11 cellular contexts compared by ENCODE assay signal in the genomic region with DNA sequence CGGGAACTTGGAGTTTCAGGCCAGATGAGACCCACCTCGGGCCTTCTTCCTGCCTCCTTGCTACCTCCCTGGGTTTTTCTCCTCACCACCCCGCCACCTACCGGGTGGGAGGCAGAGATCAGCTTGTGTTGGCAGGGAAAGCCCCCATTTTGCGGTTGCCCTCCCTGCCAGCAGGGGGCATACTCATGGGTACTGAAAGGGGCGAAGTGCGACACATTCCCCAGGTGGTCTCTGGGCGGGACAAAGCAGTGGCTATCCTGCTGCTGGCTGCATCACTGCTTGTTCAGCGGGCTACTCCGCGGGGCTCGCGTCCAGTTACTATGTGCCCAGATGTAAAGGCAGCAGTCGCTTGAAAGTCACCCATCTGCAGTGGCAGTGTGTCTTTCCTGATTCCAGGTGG.
DNase-seq lines count a peak whose midpoint lies in the region; ATAC-seq and TF ChIP-seq lines count a peak whose summit lies in the region.
"Had no signal": no experiment of that assay in that cellular context is flagged by ENCODE, and none has a peak within 500 bp of the region (broad histone marks: within the 10 kb centered on the region; RNA-seq: fewer than 3 reads in every experiment).

No MANE protein-coding gene starts in this region.

- H3K27me3 ChIP-seq in naive thymus-derived CD4-positive, alpha-beta T cell (ENCODE audit: control insufficient read depth in 2 of 2, insufficient read depth in 2 of 2, low read length in 2 of 2) = no peaks in the 10 kb centered on the region
- H3K27me3 ChIP-seq in GM23248 (replicated peaks; ENCODE audit: insufficient read depth) = no peaks in the 10 kb centered on the region
- H3K27me3 ChIP-seq: uterus had no signal

- WGBS in GM23248 (ENCODE audit: low coverage in 1 of 2, low lambda C conversion rate in 2 of 2, missing lambda C conversion rate in 2 of 2), 2 experiments = 73 to 76% methylated on average over 14 of the region's 14 CpGs

- in situ Hi-C loops in GM23248 (cut with MboI) = no loop called here

- H3K9me3 ChIP-seq in naive thymus-derived CD4-positive, alpha-beta T cell (ENCODE audit: control insufficient read depth in 2 of 3, low read length in 3 of 3) = no peaks in the 10 kb centered on the region
- H3K9me3 ChIP-seq in GM23248 (ENCODE audit: low read depth) = peaks cover 3% of the 10 kb centered on the region
- H3K9me3 ChIP-seq: uterus had no signal

- H3K9me3 Mint-ChIP-seq in nephron progenitor cell = no peaks in the 10 kb centered on the region
- H3K9me3 Mint-ChIP-seq in naive thymus-derived CD4-positive, alpha-beta T cell = peaks cover 0 to 5% (median 0%) of the 10 kb centered on the region in 11 donors
- H3K9me3 Mint-ChIP-seq: T-helper 1 cell treated with Interleukin-12 subunit alpha and Interleukin-12 subunit beta and Interleukin-4 antibody, amounts not matched to agents 30 μg/mL and 1 μg/mL, for 36 hours had no signal

- no peak overlapping the region for H3K9ac ChIP-seq in GM23248

- H2AFZ ChIP-seq in GM23248 = no peak overlapping the region

- no peaks in the 10 kb centered on the region for H3K4me1 Mint-ChIP-seq in nephron progenitor cell
- no peaks in the 10 kb centered on the region for H3K4me1 Mint-ChIP-seq in naive thymus-derived CD4-positive, alpha-beta T cell

- intact Hi-C loops in naive thymus-derived CD4-positive, alpha-beta T cell (cut with micrococcal nuclease) = no loop called here

- no peaks in the 10 kb centered on the region for H3K4me1 ChIP-seq in naive thymus-derived CD4-positive, alpha-beta T cell (ENCODE audit: control insufficient read depth in 2 of 2, insufficient read depth in 2 of 2, low read length in 2 of 2)
- no peaks in the 10 kb centered on the region for H3K4me1 ChIP-seq in GM23248 (ENCODE audit: insufficient read depth)
- H3K4me1 ChIP-seq: uterus had no signal

- ATAC-seq in naive thymus-derived CD4-positive, alpha-beta T cell = no peak
- no peak for ATAC-seq in HG02870 (IDR thresholded peaks at IDR 0.05; ENCODE audit: unreplicated experiment)

- POLR2A ChIA-PET in naive thymus-derived CD4-positive, alpha-beta T cell (lab: Charles Lee) = no interaction called here

- H3K27me3 Mint-ChIP-seq in nephron progenitor cell (ENCODE audit: low read depth, poor library complexity) = no peaks in the 10 kb centered on the region
- no peaks in the 10 kb centered on the region for H3K27me3 Mint-ChIP-seq in naive thymus-derived CD4-positive, alpha-beta T cell

- H3K27ac ChIP-seq in 22Rv1 = no peak overlapping the region
- no peak overlapping the region for H3K27ac ChIP-seq in naive thymus-derived CD4-positive, alpha-beta T cell (ENCODE audit: low read depth, low read length)
- H3K27ac ChIP-seq in GM23248 = no peak overlapping the region
- H3K27ac ChIP-seq: uterus had no signal

- TF ChIP-seq CTCF in 22Rv1 (IDR thresholded peaks at IDR 0.05) = peak; percentile 34
- peak; percentile 26 for TF ChIP-seq CTCF in GM12864 (IDR thresholded peaks at IDR 0.05; ENCODE audit: low read depth, low read length, missing control alignments)
- peak; percentile 27 for TF ChIP-seq CTCF in epithelial cell of proximal tubule (conservative IDR thresholded peaks at IDR 0.05; ENCODE audit: low read depth, low read length)
- TF ChIP-seq CTCF in nephron progenitor cell (IDR thresholded peaks at IDR 0.05) = no peak

- no peaks in the 10 kb centered on the region for H3F3A ChIP-seq in GM23248 (ENCODE audit: insufficient read depth)

- H3K4me3 ChIP-seq in GM12864 (ENCODE audit: low read depth, low read length) = no peak overlapping the region
- no peak overlapping the region for H3K4me3 ChIP-seq in epithelial cell of proximal tubule (ENCODE audit: low read depth, low read length)
- no peak overlapping the region for H3K4me3 ChIP-seq in naive thymus-derived CD4-positive, alpha-beta T cell (ENCODE audit: low read length)
- no peak overlapping the region for H3K4me3 ChIP-seq in GM23248
- H3K4me3 ChIP-seq: uterus had no signal

- H3K27ac Mint-ChIP-seq in nephron progenitor cell = no peak overlapping the region
- H3K27ac Mint-ChIP-seq in naive thymus-derived CD4-positive, alpha-beta T cell = no peak overlapping the region
- H3K27ac Mint-ChIP-seq: T-helper 1 cell treated with Interleukin-12 subunit alpha and Interleukin-12 subunit beta and Interleukin-4 antibody, amounts not matched to agents 30 μg/mL and 1 μg/mL, for 36 hours had no signal

- no peaks in the 10 kb centered on the region for H3K36me3 ChIP-seq in naive thymus-derived CD4-positive, alpha-beta T cell (ENCODE audit: control insufficient read depth in 2 of 3, insufficient read depth in 3 of 3, low read length in 3 of 3)
- H3K36me3 ChIP-seq in GM23248 (ENCODE audit: low read depth) = no peaks in the 10 kb centered on the region
- H3K36me3 ChIP-seq: uterus had no signal

- H3K4me3 Mint-ChIP-seq in nephron progenitor cell = no peak overlapping the region
- H3K4me3 Mint-ChIP-seq in naive thymus-derived CD4-positive, alpha-beta T cell = no peak overlapping the region
- H3K4me3 Mint-ChIP-seq: T-helper 1 cell treated with Interleukin-12 subunit alpha and Interleukin-12 subunit beta and Interleukin-4 antibody, amounts not matched to agents 30 μg/mL and 1 μg/mL, for 36 hours had no signal

- H3K79me2 ChIP-seq in GM23248 (ENCODE audit: insufficient read depth) = no peaks in the 10 kb centered on the region

- H4K20me1 ChIP-seq in GM23248 (ENCODE audit: insufficient read depth) = no peaks in the 10 kb centered on the region

- no peaks in the 10 kb centered on the region for H3K9me2 ChIP-seq in GM23248 (ENCODE audit: insufficient read depth)

- CTCF ChIA-PET in naive thymus-derived CD4-positive, alpha-beta T cell (lab: Charles Lee) = no interaction called here

- no peak overlapping the region for H3K4me2 ChIP-seq in GM23248 (ENCODE audit: unreplicated experiment)

- no peaks in the 10 kb centered on the region for H3K36me3 Mint-ChIP-seq in nephron progenitor cell (ENCODE audit: low read depth)
- H3K36me3 Mint-ChIP-seq in naive thymus-derived CD4-positive, alpha-beta T cell = no peaks in the 10 kb centered on the region

- DNase-seq in GM12864 (ENCODE audit: low read depth) (no peak), NCI-H2029 (lab: John Stamatoyannopoulos, UW) (peak; percentile 67), epithelial cell of proximal tubule (ENCODE audit: low read depth) (no peak), nephron progenitor cell (no peak), GM23248 (no peak)
- DNase-seq in naive thymus-derived CD4-positive, alpha-beta T cell = no peak
- DNase-seq: NCI-H345, uterus had no signal
